In the genomic region with DNA sequence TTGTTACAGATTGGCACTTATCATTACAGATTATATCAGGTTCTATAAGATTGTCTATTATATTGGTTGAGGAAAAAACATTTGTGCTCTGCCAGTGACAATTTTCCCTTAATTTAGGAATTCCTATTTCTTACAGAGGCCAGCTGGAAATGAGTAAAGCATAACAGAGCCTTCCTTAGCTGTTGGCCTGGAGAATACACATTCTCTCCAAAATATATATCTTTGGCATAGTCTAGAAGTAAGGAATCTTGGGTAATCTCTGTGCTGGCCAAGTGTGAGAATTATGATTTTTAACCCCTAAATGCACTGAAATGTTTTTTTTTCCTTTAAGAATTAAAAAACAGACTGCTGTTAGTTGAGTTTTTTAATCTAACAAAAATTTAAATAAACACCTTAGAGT, we compare ENCODE assay signal across 1 cellular context.
TF ChIP-seq lines count a peak whose summit lies in the region.

No MANE protein-coding gene starts in this region.

TF ChIP-seq in HepG2, 621 proteins besides CTCF, POLR2A, EP300 and RAD21 (continued from another document):
- TF ChIP-seq, protein P1, sequence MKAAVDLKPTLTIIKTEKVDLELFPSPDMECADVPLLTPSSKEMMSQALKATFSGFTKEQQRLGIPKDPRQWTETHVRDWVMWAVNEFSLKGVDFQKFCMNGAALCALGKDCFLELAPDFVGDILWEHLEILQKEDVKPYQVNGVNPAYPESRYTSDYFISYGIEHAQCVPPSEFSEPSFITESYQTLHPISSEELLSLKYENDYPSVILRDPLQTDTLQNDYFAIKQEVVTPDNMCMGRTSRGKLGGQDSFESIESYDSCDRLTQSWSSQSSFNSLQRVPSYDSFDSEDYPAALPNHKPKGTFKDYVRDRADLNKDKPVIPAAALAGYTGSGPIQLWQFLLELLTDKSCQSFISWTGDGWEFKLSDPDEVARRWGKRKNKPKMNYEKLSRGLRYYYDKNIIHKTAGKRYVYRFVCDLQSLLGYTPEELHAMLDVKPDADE (CRISPR knock-in tag; IDR thresholded peaks at IDR 0.05): no peak
- TF ChIP-seq NCOA1 (CRISPR knock-in tag; IDR thresholded peaks at IDR 0.05) (no peak), ZFP41 (CRISPR knock-in tag; IDR thresholded peaks at IDR 0.05; ENCODE audit: borderline replicate concordance) (no peak), MTF2 (CRISPR knock-in tag; IDR thresholded peaks at IDR 0.05; ENCODE audit: borderline replicate concordance) (no peak), SOX6 (IDR thresholded peaks at IDR 0.05) (no peak), SOX6 (CRISPR knock-in tag; IDR thresholded peaks at IDR 0.05) (no peak), RFXANK (CRISPR knock-in tag; IDR thresholded peaks at IDR 0.05) (no peak), NRL (CRISPR knock-in tag; IDR thresholded peaks at IDR 0.05; ENCODE audit: borderline replicate concordance) (no peak)
- TF ChIP-seq, protein P2, sequence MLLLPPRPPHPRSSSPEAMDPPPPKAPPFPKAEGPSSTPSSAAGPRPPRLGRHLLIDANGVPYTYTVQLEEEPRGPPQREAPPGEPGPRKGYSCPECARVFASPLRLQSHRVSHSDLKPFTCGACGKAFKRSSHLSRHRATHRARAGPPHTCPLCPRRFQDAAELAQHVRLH (CRISPR knock-in tag; IDR thresholded peaks at IDR 0.05; ENCODE audit: borderline replicate concordance, low read depth): no peak
- TF ChIP-seq, protein P3, sequence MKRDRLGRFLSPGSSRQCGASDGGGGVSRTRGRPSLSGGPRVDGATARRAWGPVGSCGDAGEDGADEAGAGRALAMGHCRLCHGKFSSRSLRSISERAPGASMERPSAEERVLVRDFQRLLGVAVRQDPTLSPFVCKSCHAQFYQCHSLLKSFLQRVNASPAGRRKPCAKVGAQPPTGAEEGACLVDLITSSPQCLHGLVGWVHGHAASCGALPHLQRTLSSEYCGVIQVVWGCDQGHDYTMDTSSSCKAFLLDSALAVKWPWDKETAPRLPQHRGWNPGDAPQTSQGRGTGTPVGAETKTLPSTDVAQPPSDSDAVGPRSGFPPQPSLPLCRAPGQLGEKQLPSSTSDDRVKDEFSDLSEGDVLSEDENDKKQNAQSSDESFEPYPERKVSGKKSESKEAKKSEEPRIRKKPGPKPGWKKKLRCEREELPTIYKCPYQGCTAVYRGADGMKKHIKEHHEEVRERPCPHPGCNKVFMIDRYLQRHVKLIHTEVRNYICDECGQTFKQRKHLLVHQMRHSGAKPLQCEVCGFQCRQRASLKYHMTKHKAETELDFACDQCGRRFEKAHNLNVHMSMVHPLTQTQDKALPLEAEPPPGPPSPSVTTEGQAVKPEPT (CRISPR knock-in tag; IDR thresholded peaks at IDR 0.05; ENCODE audit: low read depth): no peak
TF ChIP-seq in HepG2: peak in this region for 0.
